In genomic region chr12:125824276-125824675, GRCh38 we compare ENCODE assay signal across 25 cellular contexts.
"Had no signal": no experiment of that assay in that cellular context is flagged by ENCODE, and none has a peak within 500 bp of the region (broad histone marks: within the 10 kb centered on the region; RNA-seq: fewer than 3 reads in every experiment).

No MANE protein-coding gene starts in this region.

- H3K4me3 ChIP-seq: colonic mucosa, gastroesophageal sphincter, heart left ventricle, hepatocyte, left lung, lower lobe of right lung, mucosa of descending colon had no signal

- H3K9me3 ChIP-seq: colonic mucosa, lower lobe of right lung had no signal

- H2AFZ ChIP-seq: hepatocyte had no signal

- FAIRE-seq: endometrium, frontal cortex, islet of Langerhans, keratinocyte had no signal

- H3K36me3 ChIP-seq: colonic mucosa, gastroesophageal sphincter, heart left ventricle, left lung, lower lobe of right lung had no signal

- H3K27me3 ChIP-seq: colonic mucosa, foreskin keratinocyte, gastroesophageal sphincter, heart left ventricle, hepatocyte, left lung had no signal

- H3K4me1 ChIP-seq: colonic mucosa, foreskin keratinocyte, gastroesophageal sphincter, heart left ventricle, left lung, lower lobe of right lung had no signal

- H3K27ac ChIP-seq: colonic mucosa, epithelial cell of prostate, foreskin keratinocyte, gastroesophageal sphincter, heart left ventricle, hepatocyte, left lung, lower lobe of right lung had no signal

- H3K79me2 ChIP-seq: hepatocyte had no signal

- H3K4me2 ChIP-seq: hepatocyte had no signal

- ATAC-seq: effector memory CD8-positive, alpha-beta T cell; esophagus mucosa; foreskin keratinocyte; gastroesophageal sphincter; heart left ventricle; left cardiac atrium; left lung; left ventricle myocardium superior; lower lobe of right lung; mucosa of descending colon had no signal

- DNase-seq: colonic mucosa; cortex of kidney; effector CD8-positive, alpha-beta T cell; effector memory CD8-positive, alpha-beta T cell; endodermal cell; erythroblast; foreskin keratinocyte; heart left ventricle; hypothalamus; immature natural killer cell; left cardiac atrium; left lung; left ventricle myocardium superior; lower lobe of right lung; mesenchymal stem cell; mucosa of descending colon; naive B cell had no signal
